20 cellular contexts compared by ENCODE assay signal in genomic region chr5:124692324-124692723, GRCh38. TPM values are rescaled to one million over a fixed set of nuclear protein-coding genes. Genes with fewer than 3 reads are reported as not detected.
DNase-seq lines count a peak whose midpoint lies in the region; ATAC-seq and TF ChIP-seq lines count a peak whose summit lies in the region.
"Had no signal": no experiment of that assay in that cellular context is flagged by ENCODE, and none has a peak within 500 bp of the region (broad histone marks: within the 10 kb centered on the region; RNA-seq: fewer than 3 reads in every experiment).

No MANE protein-coding gene starts in this region.

- in situ Hi-C loops in astrocyte of the spinal cord (cut with HindIII; ENCODE audit: low sequenced_read_pairs): no loop called here

- H3K27ac ChIP-seq in cardiac muscle cell: peak overlapping the region; percentile 15
- H3K27ac ChIP-seq in right atrium auricular region: no peak overlapping the region

- DNase-seq in cardiac muscle cell (ENCODE audit: low read depth in 1 of 2, low spot score in 1 of 2) (peak in 1 of 2 donors; percentile 69), right atrium auricular region (ENCODE audit: low spot score) (no peak), astrocyte of the spinal cord (ENCODE audit: low read depth, low spot score) (peak; percentile 61), hepatic stellate cell (ENCODE audit: low spot score) (peak; percentile 43), NCI-H1436 treated with DMSO at 0.1 percent for 48 hours (lab: John Stamatoyannopoulos, UW) (no peak), cerebellum (ENCODE audit: low spot score) (no peak), NOMO-1 treated with DMSO at 0.1 percent for 48 hours (lab: John Stamatoyannopoulos, UW; ENCODE audit: unreplicated experiment) (no peak)
- DNase-seq: 8988T; activated CD8-positive, alpha-beta memory T cell treated with anti-CD3 and anti-CD28 coated beads, Interleukin-2, amount 10 ng/mL, durations not matched to agents 7 days and 5 days; activated effector memory CD4-positive, alpha-beta T cell treated with anti-CD3 and anti-CD28 coated beads, Interleukin-2, amount 50 U/mL, for 16 hours; aorta; effector CD8-positive, alpha-beta T cell; islet precursor cell; midbrain; NCI-H187; NCI-H524; occipital lobe; RPMI8226 had no signal

- H3K36me3 ChIP-seq in cardiac muscle cell (no peaks in the 10 kb centered on the region), right atrium auricular region (no peaks in the 10 kb centered on the region)

- H3K9me3 ChIP-seq in cardiac muscle cell (ENCODE audit: low read depth) (no peaks in the 10 kb centered on the region), right atrium auricular region (no peaks in the 10 kb centered on the region)

- H3K27me3 ChIP-seq in cardiac muscle cell (no peaks in the 10 kb centered on the region), right atrium auricular region (no peaks in the 10 kb centered on the region)

- H3K4me1 ChIP-seq in cardiac muscle cell (ENCODE audit: low read depth) (peaks cover 23% of the 10 kb centered on the region), right atrium auricular region (peaks cover 0 to 15% of the 10 kb centered on the region in 2 donors)

- H3K4me3 ChIP-seq in cardiac muscle cell (no peak overlapping the region), right atrium auricular region (no peak overlapping the region), astrocyte of the spinal cord (ENCODE audit: low read depth, low read length) (no peak overlapping the region)

- no peak for ATAC-seq in HG02798 (IDR thresholded peaks at IDR 0.05; ENCODE audit: poor library complexity, unreplicated experiment)
- ATAC-seq: activated CD4-positive, CD25-positive, alpha-beta regulatory T cell treated with anti-CD3 and anti-CD28 coated beads, Interleukin-2, amount 50 U/mL, for 24 hours; activated CD8-positive, alpha-beta memory T cell treated with anti-CD3 and anti-CD28 coated beads, Interleukin-2, amount 10 ng/mL, durations not matched to agents 7 days and 5 days had no signal

- no peak for TF ChIP-seq CTCF in cardiac muscle cell (IDR thresholded peaks at IDR 0.05; ENCODE audit: low read depth, low read length)
- no peak for TF ChIP-seq CTCF in right atrium auricular region (IDR thresholded peaks at IDR 0.05)
- TF ChIP-seq CTCF in astrocyte of the spinal cord (IDR thresholded peaks at IDR 0.05; ENCODE audit: low read depth, low read length): no peak

RNA-seq across cellular contexts. Expression of gene ZNF608, which starts 54.1 kb away (rescaled TPM):
- 75.0 and 115 TPM in 2 replicates for total RNA-seq in cardiac muscle cell
- 39.9 and 61.3 TPM in 2 replicates for polyA plus RNA-seq in cardiac muscle cell
- total RNA-seq in right atrium auricular region: 10 to 100 TPM; 29.4 to 38.7 TPM
- total RNA-seq in cerebellum: 86.3 TPM
- total RNA-seq: activated CD8-positive, alpha-beta memory T cell treated with anti-CD3 and anti-CD28 coated beads, Interleukin-2, amount 10 ng/mL, durations not matched to agents 7 days and 5 days had no signal

Comparison
In these comparisons a context has a peak if more than half of its experiments do, and no peak if none do; other contexts are left out.
1. DNase-seq: peak in astrocyte of the spinal cord (single experiment) and hepatic stellate cell (single experiment); none in right atrium auricular region (single experiment), NCI-H1436 treated with DMSO at 0.1 percent for 48 hours (single experiment), cerebellum (single experiment) and NOMO-1 treated with DMSO at 0.1 percent for 48 hours (single experiment).